Comparison of ENCODE assay signal across 33 cellular contexts in the genomic region with DNA sequence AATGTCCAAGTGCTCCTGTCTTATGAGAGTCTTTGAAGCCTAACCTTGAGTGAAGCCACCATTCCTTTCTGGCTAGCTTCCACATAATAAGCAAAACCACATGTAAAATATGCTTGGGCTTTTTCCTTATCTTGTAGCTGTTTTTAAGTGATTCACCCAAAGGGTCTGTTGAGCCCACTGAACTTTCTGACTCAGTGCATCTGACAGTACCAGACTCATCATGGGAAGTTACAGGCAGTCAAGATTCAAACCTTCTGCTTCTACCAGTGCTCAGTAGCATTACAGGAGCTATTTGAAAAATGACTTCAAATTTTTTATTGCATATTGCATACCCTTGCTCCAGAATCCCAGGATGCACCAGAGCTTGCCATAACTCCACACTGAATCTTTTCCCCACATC.
"Had no signal": no experiment of that assay in that cellular context is flagged by ENCODE, and none has a peak within 500 bp of the region (broad histone marks: within the 10 kb centered on the region; RNA-seq: fewer than 3 reads in every experiment).

No MANE protein-coding gene starts in this region.

- H3K4me3 ChIP-seq: body of pancreas, breast epithelium, cardiac muscle cell, coronary artery, esophagus muscularis mucosa, gastroesophageal sphincter had no signal

- H3K4me3 Mint-ChIP-seq: activated CD4-positive, alpha-beta memory T cell treated with anti-CD3 and anti-CD28 coated beads, Interleukin-2, amount 10 ng/mL, durations not matched to agents 7 days and 5 days; activated CD4-positive, alpha-beta T cell treated with anti-CD3 and anti-CD28 coated beads, Interleukin-2, amount 10 ng/mL, durations not matched to agents 7 days and 5 days; activated naive CD4-positive, alpha-beta T cell treated with anti-CD3 and anti-CD28 coated beads, Interleukin-2, amount 10 ng/mL, durations not matched to agents 7 days and 5 days; activated naive CD8-positive, alpha-beta T cell treated with anti-CD3 and anti-CD28 coated beads, Interleukin-2, amount 10 ng/mL, durations not matched to agents 7 days and 5 days; activated T-cell treated with anti-CD3 and anti-CD28 coated beads, Interleukin-2, amount 50 U/mL, for 24 hours; activated T-cell treated with anti-CD3 and anti-CD28 coated beads, Interleukin-2, amount 50 U/mL, for 72 hours; effector memory CD8-positive, alpha-beta T cell; T-helper 17 cell; WTC11 had no signal

- H3K27ac Mint-ChIP-seq: activated CD4-positive, alpha-beta memory T cell treated with anti-CD3 and anti-CD28 coated beads, Interleukin-2, amount 10 ng/mL, durations not matched to agents 7 days and 5 days; activated CD4-positive, alpha-beta T cell treated with anti-CD3 and anti-CD28 coated beads, Interleukin-2, amount 10 ng/mL, durations not matched to agents 7 days and 5 days; activated naive CD4-positive, alpha-beta T cell treated with anti-CD3 and anti-CD28 coated beads, Interleukin-2, amount 10 ng/mL, durations not matched to agents 7 days and 5 days; activated naive CD4-positive, alpha-beta T cell treated with anti-CD3 and anti-CD28 coated beads, Interleukin-2, amount 50 U/mL, for 72 hours; activated naive CD8-positive, alpha-beta T cell treated with anti-CD3 and anti-CD28 coated beads, Interleukin-2, amount 10 ng/mL, durations not matched to agents 7 days and 5 days; activated T-cell treated with anti-CD3 and anti-CD28 coated beads, Interleukin-2, amount 50 U/mL, for 24 hours; activated T-cell treated with anti-CD3 and anti-CD28 coated beads, Interleukin-2, amount 50 U/mL, for 72 hours; effector memory CD8-positive, alpha-beta T cell; T-helper 17 cell; WTC11 had no signal

- H3K27ac ChIP-seq: body of pancreas, breast epithelium, cardiac muscle cell, coronary artery, esophagus muscularis mucosa, gastroesophageal sphincter, VCaP had no signal

- H3K4me1 ChIP-seq: body of pancreas, breast epithelium, esophagus muscularis mucosa, gastroesophageal sphincter had no signal

- DNase-seq: activated CD4-positive, alpha-beta memory T cell treated with anti-CD3 and anti-CD28 coated beads, Interleukin-2, amount 10 ng/mL, durations not matched to agents 7 days and 5 days; activated CD4-positive, alpha-beta T cell treated with anti-CD3 and anti-CD28 coated beads for 1 hour; activated CD4-positive, alpha-beta T cell treated with anti-CD3 and anti-CD28 coated beads for 4 hours; activated CD4-positive, alpha-beta T cell treated with anti-CD3 and anti-CD28 coated beads, Interleukin-2, amount 10 ng/mL, durations not matched to agents 7 days and 5 days; activated CD4-positive, alpha-beta T cell treated with anti-CD3 and anti-CD28 coated beads, Interleukin-2, amount 50 U/mL, for 4 hours; activated CD8-positive, alpha-beta memory T cell treated with anti-CD3 and anti-CD28 coated beads, Interleukin-2, amount 50 U/mL, for 48 hours; activated gamma-delta T cell; activated naive CD4-positive, alpha-beta T cell; activated naive CD4-positive, alpha-beta T cell treated with anti-CD3 and anti-CD28 coated beads, Interleukin-2, amount 10 ng/mL, durations not matched to agents 7 days and 5 days; activated naive CD8-positive, alpha-beta T cell treated with anti-CD3 and anti-CD28 coated beads, Interleukin-2, amount 10 ng/mL, durations not matched to agents 7 days and 5 days; activated T-cell treated with anti-CD3 and anti-CD28 coated beads for 4 hours; activated T-cell treated with anti-CD3 and anti-CD28 coated beads, Interleukin-2, amount 50 U/mL, for 24 hours; activated T-cell treated with anti-CD3 and anti-CD28 coated beads, Interleukin-2, amount 50 U/mL, for 72 hours; amniotic stem cell; anterior cingulate cortex; body of pancreas; central memory CD4-positive, alpha-beta T cell; cerebellar nuclear complex; dermis blood vessel endothelial cell; effector CD4-positive, alpha-beta T cell; effector memory CD8-positive, alpha-beta T cell; erythroblast; foreskin melanocyte; T-helper 1 cell; T-helper 17 cell had no signal

- H3K9me3 ChIP-seq: body of pancreas, breast epithelium, esophagus muscularis mucosa, gastroesophageal sphincter had no signal

- H3K36me3 Mint-ChIP-seq: activated naive CD4-positive, alpha-beta T cell treated with anti-CD3 and anti-CD28 coated beads, Interleukin-2, amount 10 ng/mL, durations not matched to agents 7 days and 5 days; activated naive CD8-positive, alpha-beta T cell treated with anti-CD3 and anti-CD28 coated beads, Interleukin-2, amount 10 ng/mL, durations not matched to agents 7 days and 5 days; WTC11 had no signal

- H3K4me1 Mint-ChIP-seq: activated CD4-positive, alpha-beta memory T cell treated with anti-CD3 and anti-CD28 coated beads, Interleukin-2, amount 10 ng/mL, durations not matched to agents 7 days and 5 days; activated CD4-positive, alpha-beta T cell treated with anti-CD3 and anti-CD28 coated beads, Interleukin-2, amount 10 ng/mL, durations not matched to agents 7 days and 5 days; activated naive CD4-positive, alpha-beta T cell treated with anti-CD3 and anti-CD28 coated beads, Interleukin-2, amount 10 ng/mL, durations not matched to agents 7 days and 5 days; activated naive CD8-positive, alpha-beta T cell treated with anti-CD3 and anti-CD28 coated beads, Interleukin-2, amount 10 ng/mL, durations not matched to agents 7 days and 5 days; T-helper 17 cell had no signal

- H3K36me3 ChIP-seq: breast epithelium, cardiac muscle cell, esophagus muscularis mucosa, gastroesophageal sphincter had no signal

- H3K27me3 ChIP-seq: body of pancreas, breast epithelium, cardiac muscle cell, esophagus muscularis mucosa, gastroesophageal sphincter had no signal

- H3K27me3 Mint-ChIP-seq: activated CD4-positive, alpha-beta memory T cell treated with anti-CD3 and anti-CD28 coated beads, Interleukin-2, amount 10 ng/mL, durations not matched to agents 7 days and 5 days; activated CD4-positive, alpha-beta T cell treated with anti-CD3 and anti-CD28 coated beads, Interleukin-2, amount 10 ng/mL, durations not matched to agents 7 days and 5 days; activated naive CD4-positive, alpha-beta T cell treated with anti-CD3 and anti-CD28 coated beads, Interleukin-2, amount 10 ng/mL, durations not matched to agents 7 days and 5 days; activated T-cell treated with anti-CD3 and anti-CD28 coated beads, Interleukin-2, amount 50 U/mL, for 24 hours; effector memory CD8-positive, alpha-beta T cell; T-helper 17 cell had no signal
